ENCODE assay signal across 14 cellular contexts in the genomic region with DNA sequence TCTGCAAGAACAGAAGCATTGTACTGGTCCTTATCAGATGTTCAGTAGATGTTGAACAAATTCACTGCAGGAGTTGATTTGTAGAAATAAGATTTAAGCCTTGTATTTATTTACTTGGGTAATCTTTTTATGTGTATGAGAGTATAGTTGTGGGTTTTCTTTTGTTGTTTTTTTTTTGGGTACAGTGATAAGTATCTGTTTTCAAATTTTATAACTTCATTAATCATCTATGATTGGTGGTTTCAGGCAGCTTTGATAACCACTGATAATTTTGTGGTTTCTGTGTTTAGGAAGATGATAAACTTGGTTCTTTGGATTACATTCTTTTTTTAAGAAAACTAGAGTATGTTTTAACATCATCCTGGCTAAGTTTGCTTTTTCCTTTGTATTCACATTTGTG. TPM values are rescaled to one million over a fixed set of nuclear protein-coding genes. Genes with fewer than 3 reads are reported as not detected.
DNase-seq lines count a peak whose midpoint lies in the region; ATAC-seq and TF ChIP-seq lines count a peak whose summit lies in the region.
"Had no signal": no experiment of that assay in that cellular context is flagged by ENCODE, and none has a peak within 500 bp of the region (broad histone marks: within the 10 kb centered on the region; RNA-seq: fewer than 3 reads in every experiment).

No MANE protein-coding gene starts in this region.

- H3K4me2 ChIP-seq in SK-N-SH (0 out of 2 replicates have a peak overlapping the region, but pooled peaks have one; percentile 11), hepatocyte (peak overlapping the region; percentile 78)

- CTCF ChIA-PET in SK-N-SH (lab: Yijun Ruan, JAX) (interaction anchor here (0.9 to 1.8 kb wide), 3 partner anchors 30 to 334 kb away, joined by 3 to 5 read pairs (median 3); no protein-coding TSS in a partner anchor), RWPE1 (lab: Yijun Ruan, JAX) (no interaction called here)

- H3K9me2 ChIP-seq in SK-N-SH (no peaks in the 10 kb centered on the region), hepatocyte (replicated peaks; ENCODE audit: insufficient read depth) (no peaks in the 10 kb centered on the region)

- no peak for TF ChIP-seq RAD21 in SK-N-SH (IDR thresholded peaks at IDR 0.05; ENCODE audit: low read length)

- H2AFZ ChIP-seq in SK-N-SH (ENCODE audit: low read depth) (no peak overlapping the region), hepatocyte (no peak overlapping the region)

- peaks cover 9 to 22% of the 10 kb centered on the region in 2 experiments; a peak in 3 of 4 replicates for H3K4me1 ChIP-seq in SK-N-SH (ENCODE audit: control insufficient read depth in 1 of 2, insufficient read depth in 2 of 2, low read depth in 1 of 2, low read length in 1 of 2)
- H3K4me1 ChIP-seq in hepatocyte (ENCODE audit: insufficient read depth) = peaks cover 34% of the 10 kb centered on the region
- H3K4me1 ChIP-seq in testis = peaks cover 25% of the 10 kb centered on the region

- H3K9ac ChIP-seq in SK-N-SH = no peak overlapping the region
- H3K9ac ChIP-seq: BLaER1 treated with 17β-estradiol and CSF1 and Interleukin-3, amounts not matched to agents 10 nM and 100 nM had no signal

- H3K9me3 ChIP-seq in SK-N-SH (no peaks in the 10 kb centered on the region), hepatocyte (ENCODE audit: low read depth) (no peaks in the 10 kb centered on the region), testis (no peaks in the 10 kb centered on the region)
- H3K9me3 ChIP-seq: BLaER1 treated with 17β-estradiol and CSF1 and Interleukin-3, amounts not matched to agents 10 nM and 100 nM had no signal

- intact Hi-C loops in testis (cut with DNase I; ENCODE audit: low total_unique reads) = no loop called here

- no peaks in the 10 kb centered on the region for H3K27me3 ChIP-seq in SK-N-SH (ENCODE audit: insufficient read depth)
- no peaks in the 10 kb centered on the region for H3K27me3 ChIP-seq in hepatocyte
- H3K27me3 ChIP-seq in testis = no peaks in the 10 kb centered on the region

- TF ChIP-seq EP300 in SK-N-SH (IDR thresholded peaks at IDR 0.05; ENCODE audit: borderline replicate concordance in 1 of 2, low read depth in 1 of 2, low read length in 1 of 2) = no peak

- TF ChIP-seq POLR2A in testis (IDR thresholded peaks at IDR 0.05) = no peak

- H3K4me3 ChIP-seq in SK-N-SH (ENCODE audit: low read depth in 2 of 2, low read length in 1 of 2) (0 out of 4 replicates have a peak overlapping the region, but pooled peaks of 1 of the 2 experiments have one; percentile 4), hepatocyte (peak overlapping the region; percentile 5), testis (no peak overlapping the region)
- H3K4me3 ChIP-seq: BLaER1 treated with 17β-estradiol and CSF1 and Interleukin-3, amounts not matched to agents 10 nM and 100 nM had no signal

- H3K36me3 ChIP-seq in SK-N-SH (replicated peaks in 1 of 2; ENCODE audit: control insufficient read depth in 1 of 2, insufficient read depth in 2 of 2, low read length in 1 of 2) = no peaks in the 10 kb centered on the region
- no peaks in the 10 kb centered on the region for H3K36me3 ChIP-seq in hepatocyte (replicated peaks; ENCODE audit: insufficient read depth, low read depth)
- no peaks in the 10 kb centered on the region for H3K36me3 ChIP-seq in testis (ENCODE audit: low read depth, missing control alignments)

- TF ChIP-seq CTCF in SK-N-SH (IDR thresholded peaks at IDR 0.05) (no peak), VCaP (conservative IDR thresholded peaks at IDR 0.05) (no peak), hepatocyte (IDR thresholded peaks at IDR 0.05; ENCODE audit: poor library complexity) (no peak), testis (IDR thresholded peaks at IDR 0.05) (no peak), RWPE1 (conservative IDR thresholded peaks at IDR 0.05; ENCODE audit: low read depth) (no peak)

- H4K20me1 ChIP-seq in SK-N-SH (ENCODE audit: insufficient read depth) = peaks cover 63% of the 10 kb centered on the region
- peaks cover 66% of the 10 kb centered on the region for H4K20me1 ChIP-seq in hepatocyte (ENCODE audit: insufficient read depth, poor library complexity, severe bottlenecking)

- POLR2A ChIA-PET in SK-N-SH (lab: Yijun Ruan, JAX) (no interaction called here), RWPE1 (lab: Yijun Ruan, JAX; ENCODE audit: low non-redundant PET) (no interaction called here)

- peaks cover 10% of the 10 kb centered on the region for H3F3A ChIP-seq in SK-N-SH (replicated peaks; ENCODE audit: insufficient read depth)

- no peak for ATAC-seq in SK-N-SH treated with all-trans-retinoic acid at 6 μM for 48 hours
- ATAC-seq in GM18502 (IDR thresholded peaks at IDR 0.05; ENCODE audit: poor library complexity, unreplicated experiment) = no peak
- ATAC-seq: activated CD4-positive, alpha-beta T cell treated with anti-CD3 and anti-CD28 coated beads for 36 hours; sciatic nerve had no signal

- H3K79me2 ChIP-seq in SK-N-SH (ENCODE audit: insufficient read depth) (peaks cover 68% of the 10 kb centered on the region), hepatocyte (peaks cover 69% of the 10 kb centered on the region)

- DNase-seq in SK-N-SH (no peak), hepatocyte (ENCODE audit: low spot score) (no peak), testis (no peak), DMS53 treated with DMSO at 0.1 percent for 48 hours (lab: John Stamatoyannopoulos, UW; ENCODE audit: unreplicated experiment) (no peak), RWPE1 (ENCODE audit: low spot score) (no peak)
- DNase-seq: activated CD4-positive, alpha-beta T cell treated with anti-CD3 and anti-CD28 coated beads for 36 hours; DND-41; NCI-H2081 treated with DMSO at 0.1 percent for 48 hours had no signal

- no peak overlapping the region for H3K27ac ChIP-seq in SK-N-SH (ENCODE audit: low read depth in 2 of 2, low read length in 1 of 2)
- H3K27ac ChIP-seq in VCaP = peak overlapping the region; percentile 88
- H3K27ac ChIP-seq in hepatocyte = peak overlapping the region; percentile 97
- H3K27ac ChIP-seq in testis = peak overlapping the region; percentile 10 to 33
- no peak overlapping the region for H3K27ac ChIP-seq in RWPE1
- H3K27ac ChIP-seq: 22Rv1; BLaER1 treated with 17β-estradiol and CSF1 and Interleukin-3, amounts not matched to agents 10 nM and 100 nM had no signal

TF ChIP-seq in SK-N-SH, 30 proteins besides CTCF, POLR2A, EP300 and RAD21 (continues in another document):
- TF ChIP-seq POLR2AphosphoS5 (IDR thresholded peaks at IDR 0.05; ENCODE audit: low read depth, low read length) = no peak
- no peak for TF ChIP-seq GABPA (IDR thresholded peaks at IDR 0.05; ENCODE audit: low read depth)
- TF ChIP-seq TCF12 (IDR thresholded peaks at IDR 0.05) = no peak

TF ChIP-seq in SK-N-SH treated with all-trans-retinoic acid at 6 μM for 48 hours, 23 proteins besides CTCF, POLR2A, EP300 and RAD21:
- TF ChIP-seq PATZ1 (CRISPR knock-in tag; IDR thresholded peaks at IDR 0.05; ENCODE audit: borderline replicate concordance) (no peak), ZNF70 (CRISPR knock-in tag; IDR thresholded peaks at IDR 0.05) (no peak), ZFP3 (CRISPR knock-in tag; IDR thresholded peaks at IDR 0.05) (no peak), RARB (CRISPR knock-in tag; IDR thresholded peaks at IDR 0.05) (no peak), CSRNP3 (CRISPR knock-in tag; IDR thresholded peaks at IDR 0.05) (no peak), OSR1 (CRISPR knock-in tag; IDR thresholded peaks at IDR 0.05) (no peak), ZC3H10 (CRISPR knock-in tag; IDR thresholded peaks at IDR 0.05) (no peak), ESRRG (CRISPR knock-in tag; IDR thresholded peaks at IDR 0.05) (no peak)

RNA-seq across cellular contexts. Expression of gene AFDN, which starts 2.8 kb away (rescaled TPM):
- polyA plus RNA-seq in SK-N-SH (2012; rRNA removed) (21.1 and 25.1 TPM in 2 replicates), hepatocyte (130 and 173 TPM in 2 replicates), testis (ENCODE audit: insufficient read depth, low read depth, low replicate concordance) (87.6 TPM)
- polyA plus RNA-seq in SK-N-SH (2012; cell fraction: cytosol; rRNA removed) = 16.9 and 18.7 TPM in 2 replicates
- 53.9 and 73.4 TPM in 2 replicates for polyA plus RNA-seq in SK-N-SH (2012; cell fraction: nucleus; rRNA removed)
- total RNA-seq in hepatocyte (192 and 198 TPM in 2 replicates), testis (100 to 1,000 TPM; 291 to 333 TPM)

Comparison
In these comparisons a context has a peak if more than half of its experiments do, and no peak if none do; other contexts are left out.
1. H3K27ac ChIP-seq: peak in VCaP (single experiment), hepatocyte (single experiment) and testis (2 of 2); none in SK-N-SH (0 of 2) and RWPE1 (single experiment).